12 cellular contexts compared by ENCODE assay signal in genomic region chr3:66439666-66440344, GRCh38.
A peak's percentile ranks its signal among the peaks of the same experiment; 100 is the strongest.
DNase-seq lines count a peak whose midpoint lies in the region; ATAC-seq, FAIRE-seq and TF ChIP-seq lines count a peak whose summit lies in the region.
"Had no signal": no experiment of that assay in that cellular context is flagged by ENCODE, and none has a peak within 500 bp of the region (broad histone marks: within the 10 kb centered on the region; RNA-seq: fewer than 3 reads in every experiment).

No MANE protein-coding gene starts in this region.

- H2BK5ac ChIP-seq in neuronal stem cell (ENCODE audit: low read length), result no peak overlapping the region

- no peak for FAIRE-seq in astrocyte (lab: Jason Lieb, UNC)
- FAIRE-seq: endothelial cell of umbilical vein had no signal

- peaks cover 16% of the 10 kb centered on the region for H3K79me1 ChIP-seq in neuronal stem cell (ENCODE audit: low read depth, low read length)

- H3K4me2 ChIP-seq in astrocyte (ENCODE audit: low read length), result no peak overlapping the region
- H3K4me2 ChIP-seq in neuronal stem cell (ENCODE audit: insufficient read depth, low read length, poor library complexity, severe bottlenecking), result no peak overlapping the region

- H3K4me1 Mint-ChIP-seq in activated naive CD8-positive, alpha-beta T cell treated with anti-CD3 and anti-CD28 coated beads, Interleukin-2, amount 10 ng/mL, durations not matched to agents 7 days and 5 days, result peaks cover 19% of the 10 kb centered on the region
- H3K4me1 Mint-ChIP-seq in activated naive CD8-positive, alpha-beta T cell treated with anti-CD3 and anti-CD28 coated beads, Interleukin-2, amount 50 U/mL, for 24 hours, result peaks cover 16% of the 10 kb centered on the region
- H3K4me1 Mint-ChIP-seq in astrocyte (ENCODE audit: low read depth, unreplicated experiment), result peaks cover 56% of the 10 kb centered on the region
- H3K4me1 Mint-ChIP-seq in activated CD4-positive, alpha-beta T cell treated with anti-CD3 and anti-CD28 coated beads for 36 hours, result peaks cover 27% of the 10 kb centered on the region

- WGBS in thyroid gland, 2 donors, result 69% methylated on average over 7 of the region's 7 CpGs
- WGBS in neuronal stem cell (ENCODE audit: extremely low coverage in 2 of 2, insufficient read length in 2 of 2, insufficient replicate concordance in 1 of 2), 2 donors, result no CpG with 5 or more reads among the region's 7 CpGs

- no peaks in the 10 kb centered on the region for H3K9me3 ChIP-seq in astrocyte (ENCODE audit: insufficient read depth, low read depth, low read length)
- no peaks in the 10 kb centered on the region for H3K9me3 ChIP-seq in thyroid gland
- no peaks in the 10 kb centered on the region for H3K9me3 ChIP-seq in neuronal stem cell (replicated peaks in 1 of 2; ENCODE audit: control insufficient read depth in 2 of 2, insufficient read depth in 1 of 2, low read depth in 1 of 2, low read length in 2 of 2)

- no peak for ATAC-seq in activated naive CD8-positive, alpha-beta T cell treated with anti-CD3 and anti-CD28 coated beads, Interleukin-2, amount 10 ng/mL, durations not matched to agents 7 days and 5 days (ENCODE audit: low read depth)
- ATAC-seq in activated naive CD8-positive, alpha-beta T cell treated with anti-CD3 and anti-CD28 coated beads, Interleukin-2, amount 50 U/mL, for 24 hours, result no peak
- ATAC-seq in activated CD4-positive, alpha-beta T cell treated with anti-CD3 and anti-CD28 coated beads for 36 hours, result no peak

- no peaks in the 10 kb centered on the region for H3K27me3 ChIP-seq in astrocyte (ENCODE audit: insufficient read depth, low read length)
- H3K27me3 ChIP-seq in thyroid gland, result no peaks in the 10 kb centered on the region
- H3K27me3 ChIP-seq in neuronal stem cell (ENCODE audit: control insufficient read depth in 3 of 3, insufficient read depth in 3 of 3, low read depth in 1 of 3, low read length in 3 of 3), result no peaks in the 10 kb centered on the region

- DNase-seq in activated naive CD8-positive, alpha-beta T cell treated with anti-CD3 and anti-CD28 coated beads, Interleukin-2, amount 10 ng/mL, durations not matched to agents 7 days and 5 days, result no peak
- DNase-seq in activated naive CD8-positive, alpha-beta T cell treated with anti-CD3 and anti-CD28 coated beads, Interleukin-2, amount 50 U/mL, for 24 hours, result no peak
- peak; percentile 28 to 44 for DNase-seq in NCI-H187 (lab: John Stamatoyannopoulos, UW)
- no peak for DNase-seq in astrocyte (ENCODE audit: low read depth)
- no peak for DNase-seq in thyroid gland
- no peak for DNase-seq in DMS53 treated with DMSO at 0.1 percent for 48 hours (lab: John Stamatoyannopoulos, UW; ENCODE audit: unreplicated experiment)
- no peak for DNase-seq in neuronal stem cell (ENCODE audit: low spot score)
- DNase-seq in activated CD4-positive, alpha-beta T cell treated with anti-CD3 and anti-CD28 coated beads for 36 hours, result no peak
- DNase-seq: C1 segment of cervical spinal cord, MM.1S had no signal

- no peak overlapping the region for H4K8ac ChIP-seq in neuronal stem cell (ENCODE audit: low read depth, low read length)

- no peak for TF ChIP-seq CTCF in astrocyte (IDR thresholded peaks at IDR 0.05; ENCODE audit: insufficient read depth, low read depth, low read length)
- no peak for TF ChIP-seq CTCF in thyroid gland (IDR thresholded peaks at IDR 0.05)

- H3K27ac Mint-ChIP-seq in activated naive CD8-positive, alpha-beta T cell treated with anti-CD3 and anti-CD28 coated beads, Interleukin-2, amount 10 ng/mL, durations not matched to agents 7 days and 5 days, result peak overlapping the region; percentile 26
- H3K27ac Mint-ChIP-seq in activated naive CD8-positive, alpha-beta T cell treated with anti-CD3 and anti-CD28 coated beads, Interleukin-2, amount 50 U/mL, for 24 hours, result no peak overlapping the region
- H3K27ac Mint-ChIP-seq in astrocyte (ENCODE audit: unreplicated experiment), result peak overlapping the region; percentile 8
- H3K27ac Mint-ChIP-seq in activated CD4-positive, alpha-beta T cell treated with anti-CD3 and anti-CD28 coated beads for 36 hours, result no peak overlapping the region
- H3K27ac Mint-ChIP-seq: activated naive CD4-positive, alpha-beta T cell treated with anti-CD3 and anti-CD28 coated beads, Interleukin-2, amount 50 U/mL, for 24 hours had no signal

- peaks cover 2% of the 10 kb centered on the region for H3K27me3 Mint-ChIP-seq in activated naive CD8-positive, alpha-beta T cell treated with anti-CD3 and anti-CD28 coated beads, Interleukin-2, amount 10 ng/mL, durations not matched to agents 7 days and 5 days
- H3K27me3 Mint-ChIP-seq in activated naive CD8-positive, alpha-beta T cell treated with anti-CD3 and anti-CD28 coated beads, Interleukin-2, amount 50 U/mL, for 24 hours, result peaks cover 2% of the 10 kb centered on the region
- no peaks in the 10 kb centered on the region for H3K27me3 Mint-ChIP-seq in astrocyte (ENCODE audit: low read depth, unreplicated experiment)
- no peaks in the 10 kb centered on the region for H3K27me3 Mint-ChIP-seq in activated CD4-positive, alpha-beta T cell treated with anti-CD3 and anti-CD28 coated beads for 36 hours
- H3K27me3 Mint-ChIP-seq: activated naive CD4-positive, alpha-beta T cell treated with anti-CD3 and anti-CD28 coated beads, Interleukin-2, amount 50 U/mL, for 24 hours had no signal

- no peak overlapping the region for H3K4me3 Mint-ChIP-seq in activated naive CD8-positive, alpha-beta T cell treated with anti-CD3 and anti-CD28 coated beads, Interleukin-2, amount 10 ng/mL, durations not matched to agents 7 days and 5 days
- H3K4me3 Mint-ChIP-seq in activated naive CD8-positive, alpha-beta T cell treated with anti-CD3 and anti-CD28 coated beads, Interleukin-2, amount 50 U/mL, for 24 hours, result no peak overlapping the region
- peak overlapping the region; percentile 0 for H3K4me3 Mint-ChIP-seq in astrocyte (ENCODE audit: unreplicated experiment)
- H3K4me3 Mint-ChIP-seq in activated CD4-positive, alpha-beta T cell treated with anti-CD3 and anti-CD28 coated beads for 36 hours, result no peak overlapping the region
- H3K4me3 Mint-ChIP-seq: activated naive CD4-positive, alpha-beta T cell treated with anti-CD3 and anti-CD28 coated beads, Interleukin-2, amount 50 U/mL, for 24 hours had no signal

- H3K4me1 ChIP-seq in astrocyte (ENCODE audit: insufficient read depth, low read length), result peaks cover 41% of the 10 kb centered on the region
- peaks cover 30 to 50% of the 10 kb centered on the region in 2 donors for H3K4me1 ChIP-seq in thyroid gland
- H3K4me1 ChIP-seq in neuronal stem cell (ENCODE audit: control insufficient read depth in 2 of 2, insufficient read depth in 1 of 2, low read depth in 1 of 2, low read length in 2 of 2), result peaks cover 31 to 57% of the 10 kb centered on the region in 2 donors

- CTCF ChIA-PET in activated CD4-positive, alpha-beta T cell treated with anti-CD3 and anti-CD28 coated beads for 36 hours (lab: Charles Lee), result interaction anchor here (0.8 to 1.2 kb wide), 3 partner anchors 32 to 186 kb away, joined by 3 read pairs; no protein-coding TSS in a partner anchor

- no peak overlapping the region for H2BK12ac ChIP-seq in neuronal stem cell (ENCODE audit: low read length)

- H3K9me3 Mint-ChIP-seq in activated naive CD8-positive, alpha-beta T cell treated with anti-CD3 and anti-CD28 coated beads, Interleukin-2, amount 10 ng/mL, durations not matched to agents 7 days and 5 days, result no peaks in the 10 kb centered on the region
- no peaks in the 10 kb centered on the region for H3K9me3 Mint-ChIP-seq in activated naive CD8-positive, alpha-beta T cell treated with anti-CD3 and anti-CD28 coated beads, Interleukin-2, amount 50 U/mL, for 24 hours
- H3K9me3 Mint-ChIP-seq in astrocyte (ENCODE audit: unreplicated experiment), result no peaks in the 10 kb centered on the region
- H3K9me3 Mint-ChIP-seq in activated CD4-positive, alpha-beta T cell treated with anti-CD3 and anti-CD28 coated beads for 36 hours (ENCODE audit: low read depth), result no peaks in the 10 kb centered on the region
- H3K9me3 Mint-ChIP-seq: activated naive CD4-positive, alpha-beta T cell treated with anti-CD3 and anti-CD28 coated beads, Interleukin-2, amount 50 U/mL, for 24 hours had no signal

- H3K36me3 Mint-ChIP-seq in activated naive CD8-positive, alpha-beta T cell treated with anti-CD3 and anti-CD28 coated beads, Interleukin-2, amount 10 ng/mL, durations not matched to agents 7 days and 5 days, result peaks cover 2% of the 10 kb centered on the region
- H3K36me3 Mint-ChIP-seq in activated naive CD8-positive, alpha-beta T cell treated with anti-CD3 and anti-CD28 coated beads, Interleukin-2, amount 50 U/mL, for 24 hours (ENCODE audit: low read depth), result peaks cover 4% of the 10 kb centered on the region
- peaks cover 10% of the 10 kb centered on the region for H3K36me3 Mint-ChIP-seq in astrocyte (ENCODE audit: low read depth, unreplicated experiment)
- peaks cover 6% of the 10 kb centered on the region for H3K36me3 Mint-ChIP-seq in activated CD4-positive, alpha-beta T cell treated with anti-CD3 and anti-CD28 coated beads for 36 hours (ENCODE audit: low read depth)

- H4K20me1 ChIP-seq in astrocyte (ENCODE audit: insufficient read depth, low read length), result no peaks in the 10 kb centered on the region

- peaks cover 16% of the 10 kb centered on the region for H3K79me2 ChIP-seq in astrocyte (ENCODE audit: insufficient read depth, low read length)

- intact Hi-C loops in thyroid gland (cut with DNase I), result no loop called here
- intact Hi-C loops in activated CD4-positive, alpha-beta T cell treated with anti-CD3 and anti-CD28 coated beads for 36 hours (cut with DNase I, micrococcal nuclease), result no loop called here

- no peak overlapping the region for H2AK5ac ChIP-seq in neuronal stem cell (ENCODE audit: low read depth, low read length)

- H3K4ac ChIP-seq in neuronal stem cell (ENCODE audit: low read length), result no peak overlapping the region

- H3K18ac ChIP-seq in neuronal stem cell (ENCODE audit: low read length), result no peak overlapping the region

- H3K9ac ChIP-seq in astrocyte (ENCODE audit: low read length) (peak overlapping the region; percentile 76), neuronal stem cell (ENCODE audit: low read depth, low read length, poor library complexity) (no peak overlapping the region)

- H4K91ac ChIP-seq in neuronal stem cell (ENCODE audit: low read depth, low read length, poor library complexity), result no peak overlapping the region

- no peak overlapping the region for H2AFZ ChIP-seq in astrocyte (ENCODE audit: low read depth, low read length)
- H2AFZ ChIP-seq in neuronal stem cell (ENCODE audit: low read length), result no peak overlapping the region

- no peak overlapping the region for H2BK15ac ChIP-seq in neuronal stem cell (ENCODE audit: low read length)

- no peak for TF ChIP-seq POLR2A in thyroid gland (IDR thresholded peaks at IDR 0.05)

- POLR2A ChIA-PET in activated naive CD8-positive, alpha-beta T cell treated with anti-CD3 and anti-CD28 coated beads, Interleukin-2, amount 10 ng/mL, durations not matched to agents 7 days and 5 days (lab: Charles Lee), result no interaction called here
- POLR2A ChIA-PET in activated CD4-positive, alpha-beta T cell treated with anti-CD3 and anti-CD28 coated beads for 36 hours (lab: Charles Lee), result no interaction called here

- H3K23ac ChIP-seq in neuronal stem cell (ENCODE audit: low read depth, low read length, poor library complexity), result no peak overlapping the region

- H3K36me3 ChIP-seq in astrocyte (ENCODE audit: insufficient read depth, low read length) (no peaks in the 10 kb centered on the region), thyroid gland (no peaks in the 10 kb centered on the region), neuronal stem cell (replicated peaks in 1 of 2; ENCODE audit: control insufficient read depth in 2 of 2, insufficient read depth in 2 of 2, low read length in 2 of 2) (peaks cover 52 to 92% of the 10 kb centered on the region in 2 donors)

- no peak overlapping the region for H3K27ac ChIP-seq in astrocyte (ENCODE audit: low read depth, low read length)
- peak overlapping the region in 2 of 3 donors; percentile 8 to 36 for H3K27ac ChIP-seq in thyroid gland
- H3K27ac ChIP-seq in neuronal stem cell (replicated peaks; ENCODE audit: low read length), result no peak overlapping the region

- no peak overlapping the region for H2BK120ac ChIP-seq in neuronal stem cell (ENCODE audit: low read depth, low read length)

- H3K4me3 ChIP-seq in astrocyte (ENCODE audit: insufficient read depth, low read depth, low read length) (no peak overlapping the region), thyroid gland (replicated peaks in 1 of 3) (no peak overlapping the region), neuronal stem cell (ENCODE audit: low read length in 2 of 2) (no peak overlapping the region)

- H3K14ac ChIP-seq in neuronal stem cell (ENCODE audit: low read length), result no peak overlapping the region

Comparison
In these comparisons a context has a peak if more than half of its experiments do, and no peak if none do; other contexts are left out.
1. H3K27ac Mint-ChIP-seq: peak in activated naive CD8-positive, alpha-beta T cell treated with anti-CD3 and anti-CD28 coated beads, Interleukin-2, amount 10 ng/mL, durations not matched to agents 7 days and 5 days (single experiment) and astrocyte (single experiment); none in activated naive CD8-positive, alpha-beta T cell treated with anti-CD3 and anti-CD28 coated beads, Interleukin-2, amount 50 U/mL, for 24 hours (single experiment) and activated CD4-positive, alpha-beta T cell treated with anti-CD3 and anti-CD28 coated beads for 36 hours (single experiment).
2. DNase-seq: peak in NCI-H187 (2 of 2); none in activated naive CD8-positive, alpha-beta T cell treated with anti-CD3 and anti-CD28 coated beads, Interleukin-2, amount 10 ng/mL, durations not matched to agents 7 days and 5 days (single experiment), activated naive CD8-positive, alpha-beta T cell treated with anti-CD3 and anti-CD28 coated beads, Interleukin-2, amount 50 U/mL, for 24 hours (single experiment), astrocyte (single experiment), thyroid gland (0 of 2), DMS53 treated with DMSO at 0.1 percent for 48 hours (single experiment), neuronal stem cell (single experiment) and activated CD4-positive, alpha-beta T cell treated with anti-CD3 and anti-CD28 coated beads for 36 hours (single experiment).
3. H3K27ac ChIP-seq: peak in thyroid gland (2 of 3); none in astrocyte (single experiment) and neuronal stem cell (single experiment).